In genomic region chrX:150616179-150616862, GRCh38 we compare ENCODE assay signal across 17 cellular contexts.
"Had no signal": no experiment of that assay in that cellular context is flagged by ENCODE, and none has a peak within 500 bp of the region (broad histone marks: within the 10 kb centered on the region; RNA-seq: fewer than 3 reads in every experiment).

No MANE protein-coding gene starts in this region.

- H3K4me1 ChIP-seq: esophagus muscularis mucosa, left ventricle myocardium inferior, parathyroid adenoma, tibial artery, vagina had no signal

- H3K4me3 ChIP-seq: esophagus muscularis mucosa, left ventricle myocardium inferior, tibial artery, vagina had no signal

- H3K27me3 ChIP-seq: esophagus muscularis mucosa, neutrophil, tibial artery, vagina had no signal

- H3K27ac ChIP-seq: esophagus muscularis mucosa, left ventricle myocardium inferior, neutrophil, parathyroid adenoma, tibial artery, vagina had no signal

- DNase-seq: activated CD4-positive, alpha-beta T cell treated with anti-CD3 and anti-CD28 coated beads, Interleukin-2, amount 10 ng/mL, durations not matched to agents 7 days and 5 days; activated CD4-positive, CD25-positive, alpha-beta regulatory T cell; activated gamma-delta T cell treated with Interleukin-2 at 50 U/mL for 16 hours; activated naive CD8-positive, alpha-beta T cell treated with anti-CD3 and anti-CD28 coated beads for 36 hours; anterior cingulate cortex; cortex of kidney; effector CD4-positive, alpha-beta T cell; left ventricle myocardium inferior; mesenchymal stem cell; natural killer cell; stimulated activated CD4-positive, alpha-beta T cell treated with anti-CD3 and anti-CD28 coated beads, Interleukin-2, amount 100 ng/mL, for 48 hours; stimulated activated naive CD4-positive, alpha-beta T cell; tibial artery had no signal

- H3K9me3 ChIP-seq: esophagus muscularis mucosa, left ventricle myocardium inferior, neutrophil, tibial artery, vagina had no signal

- ATAC-seq: natural killer cell had no signal
